8 cellular contexts compared by ENCODE assay signal in the genomic region with DNA sequence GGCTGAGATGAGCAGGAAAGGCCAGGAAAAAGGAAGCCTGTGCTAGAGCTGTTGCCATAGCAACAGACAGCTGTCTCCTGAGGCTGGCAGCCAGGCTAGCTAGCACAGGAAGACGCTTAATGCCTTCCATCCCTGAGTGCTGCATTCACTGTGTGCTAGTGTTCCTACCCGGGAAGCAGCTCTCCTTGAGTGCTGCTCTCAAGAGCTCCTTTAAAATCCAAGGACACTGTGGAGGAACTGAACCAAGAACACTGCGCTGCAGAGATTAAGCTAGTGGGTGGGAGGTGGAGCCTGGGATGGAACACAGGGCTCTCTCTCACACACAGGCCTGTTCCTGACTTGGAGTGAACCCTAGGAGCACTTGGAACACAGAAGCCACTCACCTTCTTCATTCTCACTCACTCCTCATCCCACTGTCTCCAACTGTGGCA. TPM values are rescaled to one million over a fixed set of nuclear protein-coding genes. Genes with fewer than 3 reads are reported as not detected.
DNase-seq lines count a peak whose midpoint lies in the region; ATAC-seq and TF ChIP-seq lines count a peak whose summit lies in the region.

No MANE protein-coding gene starts in this region.

- peak; percentile 75 for DNase-seq in activated CD4-positive, alpha-beta T cell treated with anti-CD3 and anti-CD28 coated beads, Interleukin-2, amount 10 ng/mL, durations not matched to agents 24 days and 14 days
- no peak for DNase-seq in activated CD4-positive, alpha-beta T cell treated with anti-CD3 and anti-CD28 coated beads for 48 hours
- DNase-seq in effector memory CD4-positive, alpha-beta T cell, result peak in 1 of 3 donors; percentile 27
- peak in 3 of 9 donors; percentile 33 to 34 (median 34) for DNase-seq in naive thymus-derived CD4-positive, alpha-beta T cell
- DNase-seq in activated effector memory CD4-positive, alpha-beta T cell treated with anti-CD3 and anti-CD28 coated beads, Interleukin-2, amount 50 U/mL, for 16 hours, result no peak
- DNase-seq in NOMO-1 treated with dmso at 0.1 percent for 144 hours (lab: John Stamatoyannopoulos, UW; ENCODE audit: unreplicated experiment) (no peak), transverse colon (no peak)

- TF ChIP-seq EP300 in transverse colon (IDR thresholded peaks at IDR 0.05; ENCODE audit: low read depth), result no peak

- H3K36me3 ChIP-seq in OCI-LY1 (ENCODE audit: insufficient read depth, low read length) (no peaks in the 10 kb centered on the region), transverse colon (no peaks in the 10 kb centered on the region)
- H3K36me3 ChIP-seq in effector memory CD4-positive, alpha-beta T cell (ENCODE audit: control insufficient read depth, insufficient read depth, low read length), result no peaks in the 10 kb centered on the region
- H3K36me3 ChIP-seq in naive thymus-derived CD4-positive, alpha-beta T cell (ENCODE audit: control insufficient read depth in 2 of 3, insufficient read depth in 3 of 3, low read length in 3 of 3), result no peaks in the 10 kb centered on the region

- H3K4me2 ChIP-seq in OCI-LY1 (ENCODE audit: low read length), result peak overlapping the region; percentile 10; the same call in 1 of the 2 replicates

- TF ChIP-seq CTCF in OCI-LY1 (IDR thresholded peaks at IDR 0.05; ENCODE audit: low read length) (no peak), transverse colon (IDR thresholded peaks at IDR 0.05) (no peak)

- H3K27ac ChIP-seq in OCI-LY1 (ENCODE audit: low read depth, low read length, poor library complexity, severe bottlenecking), result no peak overlapping the region
- peak overlapping the region; percentile 15 for H3K27ac ChIP-seq in effector memory CD4-positive, alpha-beta T cell (ENCODE audit: insufficient read depth, low read length, poor library complexity, severe bottlenecking)
- no peak overlapping the region for H3K27ac ChIP-seq in naive thymus-derived CD4-positive, alpha-beta T cell (ENCODE audit: low read depth, low read length)
- no peak overlapping the region for H3K27ac ChIP-seq in transverse colon

- H3K9me3 ChIP-seq in OCI-LY1 (ENCODE audit: low read length) (no peaks in the 10 kb centered on the region), transverse colon (no peaks in the 10 kb centered on the region)
- H3K9me3 ChIP-seq in effector memory CD4-positive, alpha-beta T cell (ENCODE audit: control insufficient read depth, low read length), result no peaks in the 10 kb centered on the region
- H3K9me3 ChIP-seq in naive thymus-derived CD4-positive, alpha-beta T cell (ENCODE audit: control insufficient read depth in 2 of 3, low read length in 3 of 3), result no peaks in the 10 kb centered on the region

- H3K36me3 Mint-ChIP-seq in activated CD4-positive, alpha-beta T cell treated with anti-CD3 and anti-CD28 coated beads, Interleukin-2, amount 10 ng/mL, durations not matched to agents 24 days and 14 days (ENCODE audit: low read depth), result peaks cover 5% of the 10 kb centered on the region
- peaks cover 0 to 15% (median 4%) of the 10 kb centered on the region in 5 donors for H3K36me3 Mint-ChIP-seq in naive thymus-derived CD4-positive, alpha-beta T cell

- intact Hi-C loops in activated CD4-positive, alpha-beta T cell treated with anti-CD3 and anti-CD28 coated beads, Interleukin-2, amount 10 ng/mL, durations not matched to agents 24 days and 14 days (cut with micrococcal nuclease), result no loop called here
- intact Hi-C loops in naive thymus-derived CD4-positive, alpha-beta T cell (cut with micrococcal nuclease), result no loop called here
- intact Hi-C loops in transverse colon (cut with DNase I; ENCODE audit: low total_unique reads), result no loop called here

- H3K27me3 ChIP-seq in OCI-LY1 (ENCODE audit: insufficient read depth, low read length) (no peaks in the 10 kb centered on the region), transverse colon (no peaks in the 10 kb centered on the region)
- H3K27me3 ChIP-seq in effector memory CD4-positive, alpha-beta T cell (replicated peaks; ENCODE audit: control insufficient read depth, insufficient read depth, low read length, poor library complexity, severe bottlenecking), result no peaks in the 10 kb centered on the region
- no peaks in the 10 kb centered on the region for H3K27me3 ChIP-seq in naive thymus-derived CD4-positive, alpha-beta T cell (ENCODE audit: control insufficient read depth in 2 of 2, insufficient read depth in 2 of 2, low read length in 2 of 2)

- H3K4me3 ChIP-seq in OCI-LY1 (ENCODE audit: low read depth, low read length, poor library complexity, severe bottlenecking) (no peak overlapping the region), transverse colon (no peak overlapping the region)
- no peak overlapping the region for H3K4me3 ChIP-seq in effector memory CD4-positive, alpha-beta T cell (ENCODE audit: insufficient read depth, low read depth, low read length, poor library complexity, severe bottlenecking)
- peak overlapping the region; percentile 0 for H3K4me3 ChIP-seq in naive thymus-derived CD4-positive, alpha-beta T cell (ENCODE audit: low read length)

- 44% methylated on average over 3 of the region's 3 CpGs; no CpG with 5 or more reads in 1 of the 2 donors for WGBS in transverse colon (ENCODE audit: low coverage in 1 of 2), 2 donors

- H3K9me2 ChIP-seq in OCI-LY1 (ENCODE audit: low read depth, low read length), result no peaks in the 10 kb centered on the region

- peak; percentile 61 for ATAC-seq in naive thymus-derived CD4-positive, alpha-beta T cell

- H3F3A ChIP-seq in OCI-LY1 (ENCODE audit: insufficient read depth, low read length), result no peaks in the 10 kb centered on the region

- H3K79me2 ChIP-seq in OCI-LY1 (ENCODE audit: insufficient read depth, low read length), result no peaks in the 10 kb centered on the region

- CTCF ChIA-PET in naive thymus-derived CD4-positive, alpha-beta T cell (lab: Charles Lee), result interaction anchor here (0.6 to 2.1 kb wide), 10 partner anchors 9 to 122 kb away, joined by 3 to 6 read pairs (median 3); no protein-coding TSS in a partner anchor

- H3K4me1 Mint-ChIP-seq in activated CD4-positive, alpha-beta T cell treated with anti-CD3 and anti-CD28 coated beads, Interleukin-2, amount 10 ng/mL, durations not matched to agents 24 days and 14 days, result peaks cover 35% of the 10 kb centered on the region
- peaks cover 31 to 90% (median 82%) of the 10 kb centered on the region in 7 donors for H3K4me1 Mint-ChIP-seq in naive thymus-derived CD4-positive, alpha-beta T cell

- no peak overlapping the region for H2AFZ ChIP-seq in OCI-LY1 (ENCODE audit: low read length)

- H3K9me3 Mint-ChIP-seq in activated CD4-positive, alpha-beta T cell treated with anti-CD3 and anti-CD28 coated beads, Interleukin-2, amount 10 ng/mL, durations not matched to agents 24 days and 14 days, result no peaks in the 10 kb centered on the region
- H3K9me3 Mint-ChIP-seq in naive thymus-derived CD4-positive, alpha-beta T cell, result peaks cover 0 to 6% (median 0%) of the 10 kb centered on the region in 11 donors

- no peaks in the 10 kb centered on the region for H3K27me3 Mint-ChIP-seq in activated CD4-positive, alpha-beta T cell treated with anti-CD3 and anti-CD28 coated beads, Interleukin-2, amount 10 ng/mL, durations not matched to agents 24 days and 14 days
- no peaks in the 10 kb centered on the region for H3K27me3 Mint-ChIP-seq in naive thymus-derived CD4-positive, alpha-beta T cell

- peaks cover 24% of the 10 kb centered on the region for H3K4me1 ChIP-seq in OCI-LY1 (ENCODE audit: insufficient read depth, low read length, severe bottlenecking)
- H3K4me1 ChIP-seq in effector memory CD4-positive, alpha-beta T cell (ENCODE audit: control insufficient read depth, insufficient read depth, low read length, poor library complexity, severe bottlenecking), result peaks cover 36% of the 10 kb centered on the region
- peaks cover 36 to 54% of the 10 kb centered on the region in 2 donors for H3K4me1 ChIP-seq in naive thymus-derived CD4-positive, alpha-beta T cell (ENCODE audit: control insufficient read depth in 2 of 2, insufficient read depth in 2 of 2, low read length in 2 of 2)
- H3K4me1 ChIP-seq in transverse colon, result peaks cover 0 to 6% (median 0%) of the 10 kb centered on the region in 4 donors

- in situ Hi-C loops in transverse colon (cut with MboI; ENCODE audit: low pct_ligation_motif_present in 1 of 4, low pct_unique_long_range_greater_than_20kb in 1 of 4, low sequenced_read_pairs in 3 of 4), result no loop called here

- H3K27ac Mint-ChIP-seq in activated CD4-positive, alpha-beta T cell treated with anti-CD3 and anti-CD28 coated beads, Interleukin-2, amount 10 ng/mL, durations not matched to agents 24 days and 14 days, result peak overlapping the region; percentile 67
- peak overlapping the region; percentile 44 to 89 (median 82) for H3K27ac Mint-ChIP-seq in naive thymus-derived CD4-positive, alpha-beta T cell

- TF ChIP-seq POLR2A in transverse colon (IDR thresholded peaks at IDR 0.05), result no peak

- POLR2A ChIA-PET in naive thymus-derived CD4-positive, alpha-beta T cell (lab: Charles Lee), result interaction anchor here (0.6 to 31.0 kb wide), 18 partner anchors 8 to 138 kb away, joined by 3 to 979 read pairs (median 4); a partner anchor contains a TSS

- H3K9ac ChIP-seq in OCI-LY1 (ENCODE audit: low read length), result no peak overlapping the region

- H4K20me1 ChIP-seq in OCI-LY1 (ENCODE audit: insufficient read depth, low read length), result no peaks in the 10 kb centered on the region

- H3K4me3 Mint-ChIP-seq in activated CD4-positive, alpha-beta T cell treated with anti-CD3 and anti-CD28 coated beads, Interleukin-2, amount 10 ng/mL, durations not matched to agents 24 days and 14 days, result peak overlapping the region; percentile 24
- H3K4me3 Mint-ChIP-seq in naive thymus-derived CD4-positive, alpha-beta T cell, result peak overlapping the region; percentile 42 to 72 (median 64)

RNA-seq across cellular contexts. Expression of a gene that starts 53.5 kb away (rescaled TPM):
- 57.7 and 64.1 TPM in 2 replicates for total RNA-seq in activated CD4-positive, alpha-beta T cell treated with anti-CD3 and anti-CD28 coated beads, Interleukin-2, amount 10 ng/mL, durations not matched to agents 24 days and 14 days
- total RNA-seq in naive thymus-derived CD4-positive, alpha-beta T cell, result 1,000 to 10,000 TPM in 2 of 5 experiments, 100 to 1,000 TPM in 3; 341 to 1,298 (median 608) TPM
- polyA plus RNA-seq in naive thymus-derived CD4-positive, alpha-beta T cell, result 100 to 1,000 TPM; 690 to 965 TPM
- 10 to 100 TPM in 2 of 4 donors, 1 to 10 TPM in 2; 3.2 to 54.8 (median 17.9) TPM for total RNA-seq in transverse colon
